In genomic region chr17:143785-144281, GRCh38 we compare ENCODE assay signal across 9 cellular contexts. TPM values are rescaled to one million over a fixed set of nuclear protein-coding genes. Genes with fewer than 3 reads are reported as not detected.
DNase-seq lines count a peak whose midpoint lies in the region; ATAC-seq and TF ChIP-seq lines count a peak whose summit lies in the region.
"Had no signal": no experiment of that assay in that cellular context is flagged by ENCODE, and none has a peak within 500 bp of the region (broad histone marks: within the 10 kb centered on the region; RNA-seq: fewer than 3 reads in every experiment).

No MANE protein-coding gene starts in this region.

- 3 to 5% methylated on average over 32 to 36 of the region's 44 CpGs for WGBS in upper lobe of left lung, 2 donors

- peak; percentile 88 to 96 for ATAC-seq in upper lobe of left lung (ENCODE audit: low FRiP score in 2 of 2)

- H3K4me3 ChIP-seq in upper lobe of left lung, result no peak overlapping the region

- no peak for TF ChIP-seq POLR2A in upper lobe of left lung (IDR thresholded peaks at IDR 0.05)

- peak; percentile 96 to 99 (median 97) for TF ChIP-seq CTCF in upper lobe of left lung (IDR thresholded peaks at IDR 0.05)

- intact Hi-C loops in head of caudate nucleus (cut with DNase I) (no loop called here), posterior vena cava (cut with DNase I) (loop anchor here in 1 of 2 donors (5.0 kb wide), 1 partner anchor 248 kb away; no protein-coding TSS in a partner anchor)

- DNase-seq in DMS79 treated with DMSO at 0.1 percent for 48 hours (lab: John Stamatoyannopoulos, UW) (peak; percentile 5), DMS79 (lab: John Stamatoyannopoulos, UW) (no peak), Kasumi-1 (lab: John Stamatoyannopoulos, UW) (peak; percentile 15 to 29), SKM-1 treated with dmso at 0.1 percent for 144 hours (lab: John Stamatoyannopoulos, UW; ENCODE audit: unreplicated experiment) (peak; percentile 27), head of caudate nucleus (peak; percentile 48 to 93 (median 86)), posterior vena cava (ENCODE audit: low spot score) (peak; percentile 95), upper lobe of left lung (peak; percentile 84 to 97)
- DNase-seq in activated naive CD4-positive, alpha-beta T cell treated with anti-CD3 and anti-CD28 coated beads, Interleukin-2, amount 50 U/mL, for 16 hours, result peak; percentile 86

- H3K27ac ChIP-seq in upper lobe of left lung, result no peak overlapping the region

- H3K9me3 ChIP-seq in upper lobe of left lung, result no peaks in the 10 kb centered on the region

- TF ChIP-seq EP300 in upper lobe of left lung (IDR thresholded peaks at IDR 0.05), result no peak

- H3K27me3 ChIP-seq in upper lobe of left lung, result no peaks in the 10 kb centered on the region

- H3K4me1 ChIP-seq in upper lobe of left lung, result peaks cover 0 to 13% (median 4%) of the 10 kb centered on the region in 4 donors

- no peaks in the 10 kb centered on the region for H3K36me3 ChIP-seq in upper lobe of left lung

RNA-seq across cellular contexts. Expression of gene SCGB1C2, which starts 6.5 kb away (rescaled TPM):
- not detected for total RNA-seq in posterior vena cava
- not detected for total RNA-seq in upper lobe of left lung
- total RNA-seq: mononuclear cell had no signal

RNA-seq across cellular contexts. Expression of gene DOC2B, which starts 37.6 kb away (rescaled TPM):
- total RNA-seq in posterior vena cava (10 to 100 TPM; 11.9 to 18.5 TPM), upper lobe of left lung (10 to 100 TPM in 1 of 6 donors, 1 to 10 TPM in 5; 1.0 to 10.2 (median 4.4) TPM)
